Comparison of ENCODE assay signal across 29 cellular contexts in the genomic region with DNA sequence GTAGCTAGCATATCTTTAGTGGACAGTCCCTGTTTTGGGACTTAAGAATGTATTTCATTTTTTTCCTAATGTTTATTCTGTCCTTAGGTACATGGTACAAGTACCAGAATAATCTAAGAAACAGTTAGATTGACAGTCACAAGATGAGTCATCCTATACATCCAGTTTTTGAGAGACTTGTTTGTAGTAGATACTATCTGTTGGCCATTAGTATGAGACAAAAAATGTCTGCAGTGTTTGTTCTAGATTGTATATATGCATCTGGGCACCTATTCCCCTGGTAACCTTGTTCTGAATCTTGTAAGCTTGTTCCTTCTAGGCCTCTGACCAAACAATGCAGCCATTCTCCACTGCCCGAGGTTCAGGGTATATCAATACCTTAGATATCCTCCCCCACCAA.
"Had no signal": no experiment of that assay in that cellular context is flagged by ENCODE, and none has a peak within 500 bp of the region (broad histone marks: within the 10 kb centered on the region; RNA-seq: fewer than 3 reads in every experiment).

No MANE protein-coding gene starts in this region.

- H3K4me2 ChIP-seq: PC-9, SK-N-SH had no signal

- ATAC-seq: activated CD4-positive, alpha-beta T cell treated with anti-CD3 and anti-CD28 coated beads for 36 hours; activated CD4-positive, CD25-positive, alpha-beta regulatory T cell treated with anti-CD3 and anti-CD28 coated beads, Interleukin-2, amount 50 U/mL, for 24 hours; activated CD8-positive, alpha-beta T cell treated with anti-CD3 and anti-CD28 coated beads, Interleukin-2, amount 10 ng/mL, durations not matched to agents 7 days and 5 days; activated naive CD4-positive, alpha-beta T cell treated with anti-CD3 and anti-CD28 coated beads, Interleukin-2, amount 50 U/mL, for 72 hours; activated T-cell treated with anti-CD3 and anti-CD28 coated beads, Interleukin-2, amount 50 U/mL, for 4 hours; WTC11 had no signal

- DNase-seq: activated CD4-positive, alpha-beta T cell treated with anti-CD3 and anti-CD28 coated beads for 36 hours; activated CD4-positive, alpha-beta T cell treated with anti-CD3 and anti-CD28 coated beads, Interleukin-2, amount 10 ng/mL, durations not matched to agents 7 days and 5 days; activated CD4-positive, alpha-beta T cell treated with anti-CD3 and anti-CD28 coated beads, Interleukin-2, amount 50 U/mL, for 48 hours; activated CD8-positive, alpha-beta T cell treated with anti-CD3 and anti-CD28 coated beads, Interleukin-2, amount 10 ng/mL, durations not matched to agents 7 days and 5 days; activated gamma-delta T cell treated with Interleukin-2 at 50 U/mL for 16 hours; activated naive CD4-positive, alpha-beta T cell treated with anti-CD3 and anti-CD28 coated beads for 36 hours; activated T-cell treated with anti-CD3 and anti-CD28 coated beads, Interleukin-2, amount 50 U/mL, for 4 hours; adrenal gland; anterior cingulate cortex; central memory CD4-positive, alpha-beta T cell; Kasumi-1; MM.1S; MV-4-11; NCI-H1092; NCI-H1436 treated with DMSO at 0.1 percent for 48 hours; NCI-H1694 treated with DMSO at 0.1 percent for 48 hours; NCI-H2029; NCI-H510A; NCI-H526; NCI-H748 treated with DMSO at 0.1 percent for 48 hours; NK-92 treated with Interleukin-12 subunit alpha and Interleukin-12 subunit beta, amount 100 ng/mL, for 24 hours; PC-9; Right ventricle myocardium superior; SK-N-SH had no signal

- H3K9ac ChIP-seq: SK-N-SH had no signal

- H3K4me1 ChIP-seq: adrenal gland, SJSA1 had no signal

- H2AFZ ChIP-seq: PC-9 had no signal

- H3K9me2 ChIP-seq: SK-N-SH had no signal

- H3K9me3 ChIP-seq: adrenal gland, SJSA1, SK-N-SH had no signal

- H3K27me3 ChIP-seq: adrenal gland, SJSA1 had no signal

- H3K4me3 ChIP-seq: adrenal gland, PC-9, SJSA1 had no signal

- H3K36me3 ChIP-seq: adrenal gland, SJSA1 had no signal

- H3K27ac ChIP-seq: adrenal gland, PC-9, RWPE1, SJSA1 had no signal
